ENCODE assay signal across 8 cellular contexts in the genomic region with DNA sequence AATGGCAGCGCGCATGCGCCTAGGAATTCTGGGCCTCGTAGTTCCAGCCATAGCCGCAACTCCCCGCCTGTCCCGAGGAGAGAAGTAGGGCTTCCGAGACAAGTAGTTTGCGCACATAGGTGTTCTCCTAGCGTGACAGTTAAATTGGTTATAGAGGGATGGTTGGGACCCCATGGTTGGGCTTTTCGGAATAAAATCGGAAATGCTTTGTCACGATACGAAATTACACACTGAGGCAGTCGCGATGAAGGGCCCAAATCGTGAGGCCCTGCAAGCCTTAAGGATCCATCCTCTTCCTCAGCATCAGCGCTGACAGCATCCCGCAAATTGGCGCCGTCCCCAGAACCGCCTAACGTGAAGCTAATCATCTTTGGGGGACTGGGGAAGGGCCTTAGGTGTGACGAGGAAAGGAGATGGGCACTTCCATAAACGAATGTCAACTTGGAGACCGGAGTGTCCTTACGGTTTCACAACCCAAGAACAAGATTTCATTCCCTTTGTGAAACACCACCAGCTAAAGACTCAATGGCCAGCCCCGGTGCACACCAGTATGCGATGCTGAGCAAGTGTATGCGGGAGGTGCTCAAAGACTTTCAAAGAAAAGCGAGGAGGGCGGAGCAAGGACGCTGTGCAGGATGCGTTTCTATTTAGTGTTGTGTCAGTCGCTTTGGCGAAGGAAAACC. TPM values are rescaled to one million over a fixed set of nuclear protein-coding genes. Genes with fewer than 3 reads are reported as not detected.
A peak's percentile ranks its signal among the peaks of the same experiment; 100 is the strongest.
DNase-seq lines count a peak whose midpoint lies in the region; ATAC-seq and TF ChIP-seq lines count a peak whose summit lies in the region.

No MANE protein-coding gene starts in this region.

- peak; percentile 16 for ATAC-seq in CD4-positive, alpha-beta T cell (ENCODE audit: poor library complexity)
- ATAC-seq in HG02973 (IDR thresholded peaks at IDR 0.05; ENCODE audit: unreplicated experiment) (peak; percentile 8), GM18858 (IDR thresholded peaks at IDR 0.05; ENCODE audit: unreplicated experiment) (no peak), HG03039 (IDR thresholded peaks at IDR 0.05; ENCODE audit: unreplicated experiment) (no peak)
- ATAC-seq in stimulated activated effector memory CD8-positive, alpha-beta T cell treated with anti-CD3 and anti-CD28 coated beads, Interleukin-12 subunit alpha, Interleukin-12 subunit beta, amount 100 ng/mL, for 72 hours = peak; percentile 50

- H3K27ac Mint-ChIP-seq in CD4-positive, alpha-beta T cell = peak overlapping the region; percentile 89
- peak overlapping the region; percentile 93 for H3K27ac Mint-ChIP-seq in mesothelial cell of epicardium
- H3K27ac Mint-ChIP-seq in stimulated activated effector memory CD8-positive, alpha-beta T cell treated with anti-CD3 and anti-CD28 coated beads, Interleukin-12 subunit alpha, Interleukin-12 subunit beta, amount 100 ng/mL, for 72 hours = peak overlapping the region; percentile 97

- no peaks in the 10 kb centered on the region for H3K27me3 ChIP-seq in CD4-positive, alpha-beta T cell (ENCODE audit: control insufficient read depth, insufficient read depth, low read length)

- H3K36me3 Mint-ChIP-seq in CD4-positive, alpha-beta T cell (ENCODE audit: low read depth) = peaks cover 13% of the 10 kb centered on the region
- H3K36me3 Mint-ChIP-seq in mesothelial cell of epicardium = no peaks in the 10 kb centered on the region
- H3K36me3 Mint-ChIP-seq in stimulated activated effector memory CD8-positive, alpha-beta T cell treated with anti-CD3 and anti-CD28 coated beads, Interleukin-12 subunit alpha, Interleukin-12 subunit beta, amount 100 ng/mL, for 72 hours = peaks cover 6% of the 10 kb centered on the region

- peak overlapping the region; percentile 97 for H3K4me3 Mint-ChIP-seq in CD4-positive, alpha-beta T cell
- peak overlapping the region; percentile 93 for H3K4me3 Mint-ChIP-seq in mesothelial cell of epicardium
- peak overlapping the region; percentile 93 for H3K4me3 Mint-ChIP-seq in stimulated activated effector memory CD8-positive, alpha-beta T cell treated with anti-CD3 and anti-CD28 coated beads, Interleukin-12 subunit alpha, Interleukin-12 subunit beta, amount 100 ng/mL, for 72 hours

- intact Hi-C loops in CD4-positive, alpha-beta T cell (cut with DNase I, micrococcal nuclease) = loop anchor here (2.0 to 10.0 kb wide), 4 partner anchors 184 to 904 kb away; a partner anchor contains a TSS

- no peaks in the 10 kb centered on the region for H3K9me3 ChIP-seq in CD4-positive, alpha-beta T cell (ENCODE audit: control insufficient read depth, low read length)

- peak overlapping the region; percentile 47 for H3K27ac ChIP-seq in CD4-positive, alpha-beta T cell (ENCODE audit: low read depth, low read length)

- peak; percentile 17 to 56 (median 34) for DNase-seq in CD4-positive, alpha-beta T cell
- peak; percentile 54 for DNase-seq in activated CD4-positive, alpha-beta T cell treated with anti-CD3 and anti-CD28 coated beads for 48 hours
- DNase-seq in effector CD4-positive, alpha-beta T cell = peak; percentile 30
- no peak for DNase-seq in mesothelial cell of epicardium (ENCODE audit: low spot score in 2 of 2, unreplicated experiment in 2 of 2)
- DNase-seq in stimulated activated effector memory CD8-positive, alpha-beta T cell treated with anti-CD3 and anti-CD28 coated beads, Interleukin-12 subunit alpha, Interleukin-12 subunit beta, amount 100 ng/mL, for 72 hours (ENCODE audit: low spot score in 2 of 2) = peak in 1 of 2 donors; percentile 75

- CTCF ChIA-PET in CD4-positive, alpha-beta T cell (lab: Charles Lee) = no interaction called here

- no peak for TF ChIP-seq CTCF in CD4-positive, alpha-beta T cell (IDR thresholded peaks at IDR 0.05)
- TF ChIP-seq CTCF in mesothelial cell of epicardium (IDR thresholded peaks at IDR 0.05; ENCODE audit: unreplicated experiment) = no peak

- H3K9me3 Mint-ChIP-seq in CD4-positive, alpha-beta T cell = no peaks in the 10 kb centered on the region
- no peaks in the 10 kb centered on the region for H3K9me3 Mint-ChIP-seq in mesothelial cell of epicardium
- no peaks in the 10 kb centered on the region for H3K9me3 Mint-ChIP-seq in stimulated activated effector memory CD8-positive, alpha-beta T cell treated with anti-CD3 and anti-CD28 coated beads, Interleukin-12 subunit alpha, Interleukin-12 subunit beta, amount 100 ng/mL, for 72 hours

- no peaks in the 10 kb centered on the region for H3K27me3 Mint-ChIP-seq in CD4-positive, alpha-beta T cell
- H3K27me3 Mint-ChIP-seq in mesothelial cell of epicardium (ENCODE audit: low read depth) = no peaks in the 10 kb centered on the region

- POLR2A ChIA-PET in CD4-positive, alpha-beta T cell (lab: Charles Lee) = interaction anchor here (0.7 kb wide), 1 partner anchor 50 kb away, joined by 4 read pairs; no protein-coding TSS in a partner anchor

- H3K4me1 Mint-ChIP-seq in CD4-positive, alpha-beta T cell (ENCODE audit: low read depth) = peaks cover 34% of the 10 kb centered on the region
- peaks cover 23% of the 10 kb centered on the region for H3K4me1 Mint-ChIP-seq in mesothelial cell of epicardium
- peaks cover 22% of the 10 kb centered on the region for H3K4me1 Mint-ChIP-seq in stimulated activated effector memory CD8-positive, alpha-beta T cell treated with anti-CD3 and anti-CD28 coated beads, Interleukin-12 subunit alpha, Interleukin-12 subunit beta, amount 100 ng/mL, for 72 hours

RNA-seq across cellular contexts. Expression of a gene that starts 0.6 kb away (rescaled TPM):
- 10 to 100 TPM; 17.5 to 20.1 TPM for total RNA-seq in CD4-positive, alpha-beta T cell
- total RNA-seq in mesothelial cell of epicardium = 18.2 to 22.1 TPM (median 21.1 TPM) in 3 replicates

Comparison
In these comparisons a context has a peak if more than half of its experiments do, and no peak if none do; other contexts are left out.
1. ATAC-seq: peak in CD4-positive, alpha-beta T cell (single experiment), HG02973 (single experiment) and stimulated activated effector memory CD8-positive, alpha-beta T cell treated with anti-CD3 and anti-CD28 coated beads, Interleukin-12 subunit alpha, Interleukin-12 subunit beta, amount 100 ng/mL, for 72 hours (single experiment); none in GM18858 (single experiment) and HG03039 (single experiment).
2. DNase-seq: peak in CD4-positive, alpha-beta T cell (10 of 10), activated CD4-positive, alpha-beta T cell treated with anti-CD3 and anti-CD28 coated beads for 48 hours (single experiment) and effector CD4-positive, alpha-beta T cell (single experiment); none in mesothelial cell of epicardium (0 of 2).
3. Peak in every context shown above with its lines, with median percentiles within 50 percentile points of each other: H3K27ac Mint-ChIP-seq and H3K4me3 Mint-ChIP-seq.